6 cellular contexts compared by ENCODE assay signal in the genomic region with DNA sequence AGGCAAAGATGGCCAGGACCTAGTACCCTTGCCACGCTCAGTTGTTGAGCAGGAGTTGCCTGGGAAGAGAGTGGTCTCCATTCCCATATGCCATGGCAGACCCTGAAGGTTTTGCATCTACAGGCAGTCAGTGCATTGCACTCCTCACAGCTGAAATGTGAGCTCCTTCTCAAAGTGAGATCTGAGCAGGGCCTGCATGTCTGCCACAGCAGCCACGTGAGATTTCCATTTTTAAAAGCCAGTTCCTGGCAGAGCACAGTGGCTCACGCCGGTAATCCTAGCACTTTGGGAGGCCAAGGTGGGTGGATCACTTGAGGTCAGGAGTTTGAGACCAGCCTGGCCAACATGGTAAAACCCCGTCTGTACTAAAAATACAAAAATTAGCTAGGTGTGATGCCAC. TPM values are rescaled to one million over a fixed set of nuclear protein-coding genes. Genes with fewer than 3 reads are reported as not detected.
DNase-seq lines count a peak whose midpoint lies in the region; ATAC-seq, FAIRE-seq and TF ChIP-seq lines count a peak whose summit lies in the region.
"Not testable (repeated sequence)": the region's sequence is repeated elsewhere in the genome, so short reads cannot be mapped to it uniquely, and the experiment has no call there.

No MANE protein-coding gene starts in this region.

- not testable (repeated sequence) for H3K4ac ChIP-seq in H1 (replicated peaks; ENCODE audit: insufficient read length, low read depth, low read length); trophoblast cell (ENCODE audit: low read depth, low read length)

- H2AFZ ChIP-seq in GM23338 (peak overlapping the region; percentile 66; the same call in 1 of the 2 replicates), H1 (ENCODE audit: low read length) (peak overlapping the region; percentile 76; the same call in 1 of the 2 replicates)
- H2AFZ ChIP-seq in trophoblast cell (ENCODE audit: insufficient read depth, low read length, poor library complexity) = not testable (repeated sequence)

- not testable (repeated sequence) for H2BK15ac ChIP-seq in H1 (ENCODE audit: low read length)

- POLR2A ChIA-PET in activated CD4-positive, alpha-beta T cell treated with anti-CD3 and anti-CD28 coated beads for 36 hours (lab: Charles Lee); H1 (lab: Charles Lee; ENCODE audit: partially characterized antibody): not testable (repeated sequence)

- not testable (repeated sequence) for H3K56ac ChIP-seq in H1 (replicated peaks; ENCODE audit: insufficient read length, low read depth, low read length)

- TF ChIP-seq EP300 in H1 (IDR thresholded peaks at IDR 0.05; ENCODE audit: borderline replicate concordance in 1 of 2, low read depth in 2 of 2, low read length in 2 of 2) = not testable (repeated sequence)

- not testable (repeated sequence) for H3K27ac ChIP-seq in GM23338 (ENCODE audit: low read depth); H1 (ENCODE audit: low read depth, low read length); trophoblast cell (ENCODE audit: low read depth, low read length)

- H2AK5ac ChIP-seq in H1 (ENCODE audit: low read depth, low read length); trophoblast cell (ENCODE audit: low read length): not testable (repeated sequence)

- H3K23ac ChIP-seq in H1 (ENCODE audit: insufficient read length); trophoblast cell (ENCODE audit: low read length): not testable (repeated sequence)

- H2BK5ac ChIP-seq in H1 (ENCODE audit: low read depth, low read length); trophoblast cell (ENCODE audit: low read depth, low read length, poor library complexity): not testable (repeated sequence)

- not testable (repeated sequence) for H3K9me3 ChIP-seq in H1 (ENCODE audit: insufficient read depth in 2 of 2, low read depth in 1 of 2, low read length in 1 of 2); trophoblast cell (ENCODE audit: insufficient read depth, low read depth, low read length)

- FAIRE-seq in H1 (lab: Jason Lieb, UNC) = not testable (repeated sequence)

- 94% methylated on average over 5 of the region's 5 CpGs; no CpG with 5 or more reads in 1 of the 2 experiments for WGBS in H1 (ENCODE audit: extremely low coverage in 1 of 2, insufficient coverage in 1 of 2, insufficient read length in 1 of 2, insufficient replicate concordance in 2 of 2, low coverage in 1 of 2, low lambda C conversion rate in 2 of 2, missing lambda C conversion rate in 1 of 2), 2 experiments
- WGBS in trophoblast cell (ENCODE audit: extremely low coverage, insufficient coverage, insufficient read length) = no CpG with 5 or more reads among the region's 5 CpGs

- not testable (repeated sequence) for H3K23me2 ChIP-seq in H1 (ENCODE audit: low read depth, low read length)

- not testable (repeated sequence) for H4K8ac ChIP-seq in H1 (ENCODE audit: extremely low read depth, insufficient read depth, low read length); trophoblast cell (ENCODE audit: low read depth, low read length)

- H3K27ac Mint-ChIP-seq in GM23338; activated CD4-positive, alpha-beta T cell treated with anti-CD3 and anti-CD28 coated beads for 36 hours: not testable (repeated sequence)

- H3K4me3 Mint-ChIP-seq in GM23338; activated CD4-positive, alpha-beta T cell treated with anti-CD3 and anti-CD28 coated beads for 36 hours: not testable (repeated sequence)

- CTCF ChIA-PET in activated CD4-positive, alpha-beta T cell treated with anti-CD3 and anti-CD28 coated beads for 36 hours (lab: Charles Lee) = interaction anchor here (0.6 to 2.3 kb wide), 3 partner anchors 10 to 596 kb away, joined by 3 to 5 read pairs (median 4); no protein-coding TSS in a partner anchor
- CTCF ChIA-PET in H1 (lab: Charles Lee; ENCODE audit: partially characterized antibody) = interaction anchor here (2.7 kb wide), 1 partner anchor 12 kb away, joined by 11 read pairs; no protein-coding TSS in a partner anchor

- not testable (repeated sequence) for H3K4me1 ChIP-seq in GM23338 (ENCODE audit: insufficient read depth); H1 (replicated peaks in 1 of 4; ENCODE audit: control insufficient read depth in 3 of 4, insufficient read depth in 4 of 4, low read length in 3 of 4); trophoblast cell (ENCODE audit: control insufficient read depth in 1 of 2, insufficient read depth in 2 of 2, low read length in 2 of 2)

- not testable (repeated sequence) for H4K20me1 ChIP-seq in GM23338 (replicated peaks; ENCODE audit: insufficient read depth); H1 (replicated peaks in 1 of 2; ENCODE audit: control insufficient read depth in 1 of 2, insufficient read depth in 2 of 2, low read length in 2 of 2)

- H3F3A ChIP-seq in GM23338 (replicated peaks; ENCODE audit: low read depth) = not testable (repeated sequence)

- H3K18ac ChIP-seq in H1 (ENCODE audit: extremely low read depth, low read length) = peak overlapping the region; percentile 11; the same call in 1 of the 2 replicates
- H3K18ac ChIP-seq in trophoblast cell (ENCODE audit: low read length) = not testable (repeated sequence)

- H3K79me1 ChIP-seq in H1 (ENCODE audit: low read depth, low read length); trophoblast cell (ENCODE audit: low read length): not testable (repeated sequence)

- not testable (repeated sequence) for TF ChIP-seq CTCF in GM23338 (conservative IDR thresholded peaks at IDR 0.05; ENCODE audit: low read depth in 2 of 2); H1 (IDR thresholded peaks at IDR 0.05; ENCODE audit: control extremely low read depth in 1 of 3, insufficient read depth in 1 of 3, low read depth in 1 of 3, low read length in 3 of 3)

- H3K27me3 ChIP-seq in GM23338 (ENCODE audit: insufficient read depth); H1 (replicated peaks in 1 of 4; ENCODE audit: control insufficient read depth in 3 of 4, extremely low read depth in 1 of 4, insufficient read depth in 3 of 4, low read length in 3 of 4); trophoblast cell (ENCODE audit: insufficient read depth, low read length): not testable (repeated sequence)

- H3K27me3 Mint-ChIP-seq in GM23338 (ENCODE audit: insufficient read depth, low read depth, poor library complexity); activated CD4-positive, alpha-beta T cell treated with anti-CD3 and anti-CD28 coated beads for 36 hours: not testable (repeated sequence)

- not testable (repeated sequence) for H2BK20ac ChIP-seq in H1 (ENCODE audit: low read length)

- H3K36me3 ChIP-seq in GM23338 (ENCODE audit: insufficient read depth); H1 (ENCODE audit: control insufficient read depth in 2 of 4, insufficient read depth in 4 of 4, low read length in 3 of 4); trophoblast cell (ENCODE audit: control insufficient read depth in 1 of 2, insufficient read depth in 2 of 2, low read length in 2 of 2): not testable (repeated sequence)

- not testable (repeated sequence) for H3K79me2 ChIP-seq in GM23338 (replicated peaks; ENCODE audit: insufficient read depth); H1 (ENCODE audit: control insufficient read depth in 1 of 2, insufficient read depth in 2 of 2, low read length in 2 of 2); trophoblast cell (ENCODE audit: control insufficient read depth, insufficient read depth, low read length, poor library complexity)

- H2BK12ac ChIP-seq in H1 (ENCODE audit: low read depth, low read length); trophoblast cell (ENCODE audit: low read length): not testable (repeated sequence)

- not testable (repeated sequence) for DNase-seq in GM23338 (ENCODE audit: low spot score); activated CD4-positive, alpha-beta T cell treated with anti-CD3 and anti-CD28 coated beads for 36 hours; trophoblast cell; stimulated activated naive CD8-positive, alpha-beta T cell treated with anti-CD3 and anti-CD28 coated beads, Interleukin-15, Interleukin-2, amounts not matched to agents 100 U/mL and 50 U/mL, for 24 hours
- DNase-seq in H1 (ENCODE audit: low read depth in 1 of 2, low spot score in 2 of 2) (peak in 1 of 2 experiments; percentile 31), myocyte (ENCODE audit: low read depth) (peak; percentile 20)

- not testable (repeated sequence) for H3K9me2 ChIP-seq in GM23338 (ENCODE audit: insufficient read depth)

- not testable (repeated sequence) for H4K91ac ChIP-seq in H1 (replicated peaks; ENCODE audit: insufficient read length, low read length); trophoblast cell (ENCODE audit: low read depth, low read length)

- not testable (repeated sequence) for H3K14ac ChIP-seq in H1 (ENCODE audit: insufficient read length); trophoblast cell (ENCODE audit: low read length)

- TF ChIP-seq POLR2A in H1 (IDR thresholded peaks at IDR 0.05; ENCODE audit: control extremely low read depth in 1 of 2, low read depth in 2 of 2, low read length in 2 of 2) = not testable (repeated sequence)

- ATAC-seq in GM23338 = not testable (repeated sequence)
- ATAC-seq in activated CD4-positive, alpha-beta T cell treated with anti-CD3 and anti-CD28 coated beads for 36 hours = peak; percentile 27
- peak; percentile 45 for ATAC-seq in stimulated activated naive CD8-positive, alpha-beta T cell treated with anti-CD3 and anti-CD28 coated beads, Interleukin-15, Interleukin-2, amounts not matched to agents 100 U/mL and 50 U/mL, for 24 hours

- not testable (repeated sequence) for H2BK120ac ChIP-seq in H1 (replicated peaks; ENCODE audit: low read depth, low read length); trophoblast cell (ENCODE audit: insufficient read depth, low read length, poor library complexity)

- not testable (repeated sequence) for H3K36me3 Mint-ChIP-seq in GM23338 (ENCODE audit: low read depth); activated CD4-positive, alpha-beta T cell treated with anti-CD3 and anti-CD28 coated beads for 36 hours (ENCODE audit: low read depth)

- not testable (repeated sequence) for H3K9me3 Mint-ChIP-seq in GM23338; activated CD4-positive, alpha-beta T cell treated with anti-CD3 and anti-CD28 coated beads for 36 hours (ENCODE audit: low read depth)

- H3K4me2 ChIP-seq in GM23338; H1 (ENCODE audit: insufficient read depth in 1 of 2, low read depth in 2 of 2, low read length in 2 of 2); trophoblast cell (ENCODE audit: low read length): not testable (repeated sequence)

- intact Hi-C loops in activated CD4-positive, alpha-beta T cell treated with anti-CD3 and anti-CD28 coated beads for 36 hours (cut with DNase I, micrococcal nuclease) = not testable (repeated sequence)

- H3K9ac ChIP-seq in H1 (replicated peaks in 1 of 4; ENCODE audit: extremely low read depth in 1 of 4, low read depth in 3 of 4, low read length in 3 of 4) = not testable (repeated sequence)
- H3K9ac ChIP-seq in trophoblast cell (ENCODE audit: low read length) = peak overlapping the region; percentile 12

- H4K12ac ChIP-seq in trophoblast cell (ENCODE audit: low read depth, low read length) = not testable (repeated sequence)

- H3K4me1 Mint-ChIP-seq in GM23338 = not testable (repeated sequence)
- peaks cover 25% of the 10 kb centered on the region for H3K4me1 Mint-ChIP-seq in activated CD4-positive, alpha-beta T cell treated with anti-CD3 and anti-CD28 coated beads for 36 hours

- not testable (repeated sequence) for H3K4me3 ChIP-seq in GM23338; H1 (ENCODE audit: extremely low read depth in 1 of 4, insufficient read depth in 2 of 4, low read depth in 3 of 4, low read length in 4 of 4); trophoblast cell (ENCODE audit: low read depth, low read length)

- H4K5ac ChIP-seq in H1 (ENCODE audit: insufficient read length, low read depth, low read length) = not testable (repeated sequence)

- TF ChIP-seq RAD21 in H1 (IDR thresholded peaks at IDR 0.05 in 1 of 2, conservative IDR thresholded peaks at IDR 0.05 in 1 of 2; ENCODE audit: low read depth in 2 of 2, low read length in 2 of 2) = not testable (repeated sequence)

RNA-seq across cellular contexts. Expression of a gene that starts 33.4 kb away (rescaled TPM):
- total RNA-seq in GM23338 (2014; rRNA removed; shearing (Covaris generic)) = 0.56 and 1.7 TPM in 2 replicates
- polyA plus RNA-seq in GM23338 (2016; fragmentation: Nextera tagmentation; extraction: Ambion mirVana) = 0.37 and 0.44 TPM in 2 replicates
- 100 to 1,000 TPM; 122 to 181 TPM for total RNA-seq in activated CD4-positive, alpha-beta T cell treated with anti-CD3 and anti-CD28 coated beads for 36 hours
- total RNA-seq in H1 (2021; fragmentation: NEBNext Ultra II Directional; extraction: Animal tissue kit (Norgen Biotek cat#: 25700)) = 1.3 TPM in 2 replicates
- polyA plus RNA-seq in H1 (2011; rRNA removed) = 1.2 and 1.4 TPM in 2 replicates
- polyA plus RNA-seq in H1 (2011; cell fraction: cytosol; rRNA removed) = 0.52 TPM
- polyA plus RNA-seq in H1 (2011; cell fraction: nucleus; rRNA removed) = 3.9 TPM
- 0.23 to 1.6 TPM (median 1.00 TPM) in 4 replicates for polyA plus RNA-seq in H1 (2012, experiment 1 of 2)
- polyA plus RNA-seq in H1 (2012, experiment 2 of 2) = 0.07 TPM
- polyA plus RNA-seq in H1 (2013, experiment 1 of 2) = 0.59 TPM
- polyA plus RNA-seq in H1 (2013, experiment 2 of 2) = 0.66 TPM
- 2.6 and 9.1 TPM in 2 replicates for polyA minus RNA-seq in H1 (2011; rRNA and poly(A)+ RNA removed)
- 2.6 TPM for polyA minus RNA-seq in H1 (2011; cell fraction: cytosol; rRNA and poly(A)+ RNA removed)
- 6.6 TPM for polyA minus RNA-seq in H1 (2011; cell fraction: nucleus; rRNA and poly(A)+ RNA removed)
- 6.0 and 9.7 TPM in 2 replicates for total RNA-seq in myocyte
- polyA plus RNA-seq in myocyte (2012) = 14.6 TPM
- 2.9 and 4.0 TPM in 2 replicates for polyA plus RNA-seq in trophoblast cell (2013)

Comparison
In these comparisons a context has a peak if more than half of its experiments do, and no peak if none do; other contexts are left out.
1. RNA of a gene that starts 33.4 kb away (total RNA-seq): 122 to 181 TPM in activated CD4-positive, alpha-beta T cell treated with anti-CD3 and anti-CD28 coated beads for 36 hours; 6.0 to 9.7 TPM in myocyte, 1.3 TPM in H1 and 0.56 to 1.7 TPM in GM23338; every median in the first group is over 10 times any median in the second.